ENCODE assay signal across 20 cellular contexts in the genomic region with DNA sequence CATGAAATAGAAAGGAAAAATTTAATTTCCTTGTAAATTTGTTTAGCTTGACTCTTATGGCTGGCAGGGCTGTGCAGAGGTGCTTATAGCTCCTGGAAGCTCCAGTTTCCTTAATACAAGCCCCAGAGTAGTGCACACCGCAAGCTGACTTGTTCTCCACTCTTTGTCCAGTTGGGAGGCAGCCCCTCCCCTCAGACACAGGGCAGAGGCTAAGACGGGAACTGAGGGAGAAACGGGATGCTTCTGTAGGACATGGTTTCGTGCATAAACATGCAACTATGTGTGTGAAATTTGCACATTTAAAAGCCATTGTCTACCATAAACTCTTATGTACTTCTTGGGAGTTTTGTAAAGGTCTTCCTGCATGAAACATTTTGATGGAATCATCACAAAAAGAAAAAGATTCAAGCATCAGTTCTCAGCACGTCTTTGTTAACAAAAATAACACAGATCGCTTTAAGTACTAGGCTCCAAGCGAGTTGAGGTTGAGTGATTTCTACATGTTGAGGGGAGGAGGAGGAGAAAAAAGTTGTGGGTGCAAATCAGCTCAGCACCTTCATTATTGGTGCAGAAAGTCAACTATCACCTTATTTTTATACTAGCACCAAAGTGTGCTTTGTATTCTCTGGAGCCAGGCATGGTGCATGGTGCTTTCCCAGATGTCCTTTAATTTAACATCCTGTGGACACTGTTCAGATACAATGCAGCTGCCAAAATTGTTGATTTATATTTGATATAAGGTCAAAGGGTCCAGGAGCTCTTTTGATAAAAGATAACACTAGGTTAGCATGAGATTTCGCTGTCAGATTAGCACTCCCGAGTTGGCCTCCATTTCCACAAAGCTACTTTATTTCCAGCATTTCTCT.
DNase-seq lines count a peak whose midpoint lies in the region; ATAC-seq lines count a peak whose summit lies in the region.
"Had no signal": no experiment of that assay in that cellular context is flagged by ENCODE, and none has a peak within 500 bp of the region (broad histone marks: within the 10 kb centered on the region; RNA-seq: fewer than 3 reads in every experiment).

No MANE protein-coding gene starts in this region.

- H3K79me2 ChIP-seq in ACC112 (ENCODE audit: control insufficient read depth, insufficient read depth, low read length, unreplicated experiment): no peaks in the 10 kb centered on the region

- H3K36me3 ChIP-seq in ACC112 (ENCODE audit: insufficient read depth, low read length): no peaks in the 10 kb centered on the region
- H3K36me3 ChIP-seq in KOPT-K1 (ENCODE audit: insufficient read depth, low read length): no peaks in the 10 kb centered on the region
- H3K36me3 ChIP-seq: cardiac muscle cell, thoracic aorta, vagina had no signal

- H3K27me3 Mint-ChIP-seq in memory B cell: peaks cover 2% of the 10 kb centered on the region
- H3K27me3 Mint-ChIP-seq: activated B cell treated with CpG ODN at 0.5 μM for 24 hours had no signal

- H2AFZ ChIP-seq in ACC112 (ENCODE audit: low read length, unreplicated experiment): peak overlapping the region; percentile 17

- H3K27ac Mint-ChIP-seq in memory B cell: peak overlapping the region; percentile 60
- H3K27ac Mint-ChIP-seq: activated B cell treated with CpG ODN at 0.5 μM for 24 hours; CD4-positive, CD25-positive, alpha-beta regulatory T cell; stimulated activated naive B cell treated with anti-CD40 and anti-IgM and Interleukin-4, amounts not matched to agents 10 μg/mL and 1 μg/mL and 100 μg/mL, for 72 hours had no signal

- H3K36me3 Mint-ChIP-seq in memory B cell: no peaks in the 10 kb centered on the region
- H3K36me3 Mint-ChIP-seq: CD4-positive, CD25-positive, alpha-beta regulatory T cell; stimulated activated naive B cell treated with anti-CD40 and anti-IgM and Interleukin-4, amounts not matched to agents 10 μg/mL and 1 μg/mL and 100 μg/mL, for 72 hours had no signal

- H3K4me1 Mint-ChIP-seq in memory B cell: peaks cover 11% of the 10 kb centered on the region
- H3K4me1 Mint-ChIP-seq: CD4-positive, CD25-positive, alpha-beta regulatory T cell had no signal

- H3K9me3 ChIP-seq in KOPT-K1 (ENCODE audit: insufficient read depth, low read length, poor library complexity, severe bottlenecking): no peaks in the 10 kb centered on the region
- H3K9me3 ChIP-seq: thoracic aorta, vagina had no signal

- no peak overlapping the region for H3K4me3 Mint-ChIP-seq in memory B cell
- H3K4me3 Mint-ChIP-seq: activated B cell treated with CpG ODN at 0.5 μM for 24 hours; CD4-positive, CD25-positive, alpha-beta regulatory T cell had no signal

- ATAC-seq in memory B cell (ENCODE audit: low read depth) (no peak), GM19452 (IDR thresholded peaks at IDR 0.05; ENCODE audit: unreplicated experiment) (no peak)

- H3K4me3 ChIP-seq in ACC112 (ENCODE audit: low read depth, low read length): no peak overlapping the region
- H3K4me3 ChIP-seq: cardiac muscle cell, skin epidermis, thoracic aorta, vagina had no signal

- peaks cover 23% of the 10 kb centered on the region for H3K27me3 ChIP-seq in ACC112 (ENCODE audit: insufficient read depth, low read length)
- H3K27me3 ChIP-seq: vagina had no signal

- DNase-seq in memory B cell (ENCODE audit: low spot score in 2 of 2) (no peak), dermis blood vessel endothelial cell (no peak), NCI-H345 (lab: John Stamatoyannopoulos, UW) (no peak)
- DNase-seq in stimulated activated CD4-positive, alpha-beta T cell treated with anti-CD3 and anti-CD28 coated beads, Interleukin-4, amount 100 ng/mL, for 1 hour: no peak
- DNase-seq: activated B cell treated with CpG ODN at 0.5 μM for 24 hours; activated naive CD4-positive, alpha-beta T cell treated with anti-CD3 and anti-CD28 coated beads, Interleukin-2, amount 50 U/mL, for 16 hours; CD4-positive, CD25-positive, alpha-beta regulatory T cell; EL; NCI-H1417 treated with DMSO at 0.1 percent for 48 hours; stimulated activated CD4-positive, alpha-beta T cell treated with anti-CD3 and anti-CD28 coated beads, Interleukin-2, amount 100 ng/mL, for 24 hours; T1000 had no signal

- H3K4me1 ChIP-seq in ACC112 (ENCODE audit: control insufficient read depth, insufficient read depth, low read length, unreplicated experiment): peaks cover 4% of the 10 kb centered on the region
- H3K4me1 ChIP-seq: vagina had no signal

- H3K9me3 Mint-ChIP-seq in memory B cell: no peaks in the 10 kb centered on the region
- H3K9me3 Mint-ChIP-seq: activated B cell treated with CpG ODN at 0.5 μM for 24 hours; stimulated activated naive B cell treated with anti-CD40 and anti-IgM and Interleukin-4, amounts not matched to agents 10 μg/mL and 1 μg/mL and 100 μg/mL, for 72 hours had no signal

- H3K27ac ChIP-seq in ACC112 (ENCODE audit: low read depth, low read length): no peak overlapping the region
- H3K27ac ChIP-seq in KOPT-K1 (ENCODE audit: low read depth, low read length, poor library complexity, severe bottlenecking): peak overlapping the region; percentile 48
- H3K27ac ChIP-seq in angular gyrus (ENCODE audit: low read depth, low read length): peak overlapping the region; percentile 98
- H3K27ac ChIP-seq: cardiac muscle cell, thoracic aorta, vagina had no signal
